11 cellular contexts compared by ENCODE assay signal in genomic region chr4:114900934-114901333, GRCh38.
"Had no signal": no experiment of that assay in that cellular context is flagged by ENCODE, and none has a peak within 500 bp of the region (broad histone marks: within the 10 kb centered on the region; RNA-seq: fewer than 3 reads in every experiment).

No MANE protein-coding gene starts in this region.

- ATAC-seq: GM23338, HCT116 had no signal

- H3K9ac ChIP-seq: GM23248 had no signal

- H3K9me3 ChIP-seq: HAP-1 had no signal

- H3K36me3 ChIP-seq: HAP-1 had no signal

- FAIRE-seq: H1, H54 had no signal

- H3K4me1 ChIP-seq: HAP-1 had no signal

- H3K27ac ChIP-seq: GM23248 had no signal

- H3K4me2 ChIP-seq: GM23338 had no signal

- DNase-seq: GM23248, GOT3, H7, H9, HCEC 1CT, HFFc6 had no signal

- H3K4me3 ChIP-seq: GM23248, GM23338, HAP-1 had no signal

- H2AFZ ChIP-seq: GM23248, GM23338 had no signal
